In genomic region chr9:92325269-92325990, GRCh38 we compare ENCODE assay signal across 8 cellular contexts. TPM values are rescaled to one million over a fixed set of nuclear protein-coding genes. Genes with fewer than 3 reads are reported as not detected.
DNase-seq lines count a peak whose midpoint lies in the region; ATAC-seq, FAIRE-seq and TF ChIP-seq lines count a peak whose summit lies in the region.

Gene CENPP (plus strand): TSS chr9:92325953.
Gene NOL8 (minus strand): TSS chr9:92325350. CDS start chr9:92324161, 1,189 bp downstream.

- peak within 1 kb of the TSS; percentile 99 for H2AFZ ChIP-seq in keratinocyte (ENCODE audit: control insufficient read depth, low read length)

- DNase-seq in Ammon's horn (ENCODE audit: low spot score): peak; percentile 94
- DNase-seq in NCI-H446 treated with DMSO at 0.1 percent for 48 hours (lab: John Stamatoyannopoulos, UW): peak; percentile 53
- DNase-seq in activated CD4-positive, alpha-beta T cell treated with anti-CD3 and anti-CD28 coated beads for 1 hour: peak; percentile 72
- DNase-seq in cerebellum (ENCODE audit: low spot score): peak; percentile 92
- DNase-seq in keratinocyte (ENCODE audit: low read depth, low spot score): no peak
- peak; percentile 62 to 66 for DNase-seq in stimulated activated CD4-positive, alpha-beta T cell treated with anti-CD3 and anti-CD28 coated beads, Interleukin-15, amount 100 ng/mL, for 1 hour (ENCODE audit: low read depth in 1 of 2, low spot score in 1 of 2)

- FAIRE-seq in keratinocyte (lab: Jason Lieb, UNC): peak; percentile 26

- peaks cover 24% of the 10 kb centered on the region for H3K79me2 ChIP-seq in keratinocyte (ENCODE audit: control insufficient read depth, insufficient read depth, low read length)

- peaks cover 27% of the 10 kb centered on the region for H3K4me1 ChIP-seq in keratinocyte (ENCODE audit: control insufficient read depth, extremely low read depth, insufficient read depth, low read length)

- H3K27ac ChIP-seq in keratinocyte (ENCODE audit: control insufficient read depth, insufficient read depth, low read length): peak within 1 kb of the TSS; percentile 100

- peak within 1 kb of the TSS; percentile 84 for H3K4me2 ChIP-seq in keratinocyte (ENCODE audit: control insufficient read depth, extremely low read depth, insufficient read depth, low read depth, low read length)

- peak; percentile 92 for TF ChIP-seq POLR2A in GM19099 (IDR thresholded peaks at IDR 0.05; ENCODE audit: extremely low read depth, insufficient read length, low read depth)

- dilution Hi-C loops in keratinocyte (cut with MboI; ENCODE audit: extremely low pct_ligation_motif_present, low sequenced_read_pairs): no loop called here

- H3K9ac ChIP-seq in keratinocyte (ENCODE audit: control insufficient read depth, extremely low read depth, insufficient read depth, low read length): peak within 1 kb of the TSS; percentile 100

- H3K4me3 ChIP-seq in keratinocyte (ENCODE audit: control insufficient read depth in 2 of 3, extremely low read depth in 1 of 3, insufficient read depth in 2 of 3, low read depth in 1 of 3, low read length in 3 of 3): peak within 1 kb of the TSS; percentile 75 to 98 (median 93)

- no peaks in the 10 kb centered on the region for H3K9me1 ChIP-seq in keratinocyte (ENCODE audit: control insufficient read depth, extremely low read depth, insufficient read depth, low read length)

- no peaks in the 10 kb centered on the region for H3K9me3 ChIP-seq in keratinocyte (ENCODE audit: control insufficient read depth, low read depth, low read length)

- TF ChIP-seq CTCF in keratinocyte (optimal IDR thresholded peaks at IDR 0.05 in 1 of 3, IDR thresholded peaks at IDR 0.05 in 1 of 3, conservative IDR thresholded peaks at IDR 0.05 in 1 of 3; ENCODE audit: extremely low read depth in 1 of 3, insufficient read depth in 2 of 3, low read length in 3 of 3): no peak

- peak; percentile 87 for ATAC-seq in HG03378 (IDR thresholded peaks at IDR 0.05; ENCODE audit: unreplicated experiment)

- H4K20me1 ChIP-seq in keratinocyte (ENCODE audit: control insufficient read depth, extremely low read depth, insufficient read depth, low read length): no peaks in the 10 kb centered on the region

- H3K36me3 ChIP-seq in keratinocyte (ENCODE audit: control insufficient read depth in 2 of 2, extremely low read depth in 1 of 2, insufficient read depth in 2 of 2, low read length in 2 of 2): peaks cover 5 to 12% of the 10 kb centered on the region in 2 experiments

- no peaks in the 10 kb centered on the region for H3K27me3 ChIP-seq in keratinocyte (ENCODE audit: control insufficient read depth, extremely low read depth, insufficient read depth, low read length)

RNA-seq across cellular contexts. Expression of gene CENPP, which starts in this region (rescaled TPM):
- 7.0 TPM for total RNA-seq in cerebellum
- 2.8 to 6.7 TPM (median 3.3 TPM) in 3 replicates for polyA plus RNA-seq in keratinocyte
- 1.3 TPM for polyA plus RNA-seq in keratinocyte (2011; ENCODE audit: low read depth)
- polyA plus RNA-seq in keratinocyte (2011; cell fraction: cytosol; rRNA removed): 3.3 and 4.6 TPM in 2 replicates
- 1.5 and 2.0 TPM in 2 replicates for polyA plus RNA-seq in keratinocyte (2011; cell fraction: nucleus; rRNA removed)
- 2.7 and 4.6 TPM in 2 replicates for polyA plus RNA-seq in keratinocyte (2012; ENCODE audit: low replicate concordance)
- polyA minus RNA-seq in keratinocyte: 0.75 to 3.0 TPM (median 2.0 TPM) in 3 replicates
- 2.5 TPM for polyA minus RNA-seq in keratinocyte (2011; cell fraction: cytosol; rRNA and poly(A)+ RNA removed)
- polyA minus RNA-seq in keratinocyte (2011; cell fraction: nucleus; rRNA and poly(A)+ RNA removed): 1.2 and 7.8 TPM in 2 replicates

RNA-seq across cellular contexts. Expression of gene NOL8, which starts in this region (rescaled TPM):
- 22.7 TPM for total RNA-seq in cerebellum
- 18.8 to 28.9 TPM (median 20.2 TPM) in 3 replicates for polyA plus RNA-seq in keratinocyte
- polyA plus RNA-seq in keratinocyte (2011; ENCODE audit: low read depth): 53.0 TPM
- polyA plus RNA-seq in keratinocyte (2011; cell fraction: cytosol; rRNA removed): 10.6 and 14.5 TPM in 2 replicates
- 40.5 and 59.0 TPM in 2 replicates for polyA plus RNA-seq in keratinocyte (2011; cell fraction: nucleus; rRNA removed)
- polyA plus RNA-seq in keratinocyte (2012; ENCODE audit: low replicate concordance): 21.2 and 25.5 TPM in 2 replicates
- 2.7 to 50.9 TPM (median 19.1 TPM) in 3 replicates for polyA minus RNA-seq in keratinocyte
- polyA minus RNA-seq in keratinocyte (2011; cell fraction: cytosol; rRNA and poly(A)+ RNA removed): 14.4 TPM
- polyA minus RNA-seq in keratinocyte (2011; cell fraction: nucleus; rRNA and poly(A)+ RNA removed): 25.6 and 50.8 TPM in 2 replicates
